ENCODE assay signal across 18 cellular contexts in the genomic region with DNA sequence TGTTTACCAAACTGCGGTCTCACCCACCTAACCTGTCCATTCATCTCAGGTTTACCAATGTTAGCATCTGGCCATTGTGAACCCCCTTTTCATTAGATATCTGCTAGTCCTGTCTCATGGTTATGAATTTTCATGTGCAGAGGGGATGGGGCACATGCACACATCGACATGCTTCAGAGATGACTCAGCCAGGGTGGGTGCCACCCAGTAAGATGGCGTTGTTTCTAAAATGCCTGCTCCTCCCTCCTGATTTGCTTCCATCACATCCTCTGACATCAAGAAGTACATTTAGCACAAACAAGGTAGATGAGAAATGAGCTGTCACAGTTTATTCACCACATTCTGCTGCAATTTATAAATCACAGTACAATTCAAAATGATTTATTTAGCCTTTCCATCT. TPM values are rescaled to one million over a fixed set of nuclear protein-coding genes. Genes with fewer than 3 reads are reported as not detected.
A peak's percentile ranks its signal among the peaks of the same experiment; 100 is the strongest.
DNase-seq lines count a peak whose midpoint lies in the region; ATAC-seq and TF ChIP-seq lines count a peak whose summit lies in the region.
"Had no signal": no experiment of that assay in that cellular context is flagged by ENCODE, and none has a peak within 500 bp of the region (broad histone marks: within the 10 kb centered on the region; RNA-seq: fewer than 3 reads in every experiment).

No MANE protein-coding gene starts in this region.

- H3K9me3 Mint-ChIP-seq in activated CD4-positive, alpha-beta memory T cell treated with anti-CD3 and anti-CD28 coated beads for 36 hours = no peaks in the 10 kb centered on the region
- no peaks in the 10 kb centered on the region for H3K9me3 Mint-ChIP-seq in CD4-positive, alpha-beta memory T cell
- H3K9me3 Mint-ChIP-seq: naive thymus-derived CD8-positive, alpha-beta T cell had no signal

- H3K4me1 ChIP-seq in A673 (ENCODE audit: insufficient read depth, low read length, poor library complexity, severe bottlenecking) = no peaks in the 10 kb centered on the region
- no peaks in the 10 kb centered on the region for H3K4me1 ChIP-seq in fibroblast of lung (ENCODE audit: control insufficient read depth, extremely low read depth, insufficient read depth, low read length)
- no peaks in the 10 kb centered on the region for H3K4me1 ChIP-seq in CD4-positive, alpha-beta memory T cell (ENCODE audit: insufficient read depth, low read length)
- H3K4me1 ChIP-seq: vagina had no signal

- H3K9ac ChIP-seq in fibroblast of lung (ENCODE audit: insufficient read depth, low read length) = no peak overlapping the region

- H3K9me3 ChIP-seq in A673 (ENCODE audit: low read depth, low read length, poor library complexity, severe bottlenecking) = no peaks in the 10 kb centered on the region
- no peaks in the 10 kb centered on the region for H3K9me3 ChIP-seq in fibroblast of lung (ENCODE audit: control insufficient read depth, insufficient read depth, low read depth, low read length)
- H3K9me3 ChIP-seq in CD4-positive, alpha-beta memory T cell (ENCODE audit: control insufficient read depth in 1 of 2, low read length in 2 of 2) = no peaks in the 10 kb centered on the region
- H3K9me3 ChIP-seq: vagina had no signal

- DNase-seq in A673 (ENCODE audit: low spot score) (peak; percentile 35), HCEC 1CT (peak; percentile 19), fibroblast of lung (ENCODE audit: low read depth in 2 of 2) (peak; percentile 22 to 33), C1 segment of cervical spinal cord (lab: John Stamatoyannopoulos, UW) (no peak), SKM-1 treated with dmso at 0.1 percent for 144 hours (lab: John Stamatoyannopoulos, UW; ENCODE audit: unreplicated experiment) (no peak)
- peak; percentile 24 for DNase-seq in activated CD4-positive, alpha-beta memory T cell treated with anti-CD3 and anti-CD28 coated beads for 36 hours
- DNase-seq in CD4-positive, alpha-beta memory T cell = no peak
- DNase-seq: activated effector memory CD4-positive, alpha-beta T cell treated with anti-CD3 and anti-CD28 coated beads, Interleukin-2, amount 50 U/mL, for 16 hours; DMS53; dorsolateral prefrontal cortex; GOT3; left colon; naive thymus-derived CD8-positive, alpha-beta T cell; NCI-H1105; NCI-H2081 treated with DMSO at 0.1 percent for 48 hours; NCI-H524 had no signal

- intact Hi-C loops in A673 (cut with micrococcal nuclease; ENCODE audit: unreplicated experiment) = no loop called here
- intact Hi-C loops in activated CD4-positive, alpha-beta memory T cell treated with anti-CD3 and anti-CD28 coated beads for 36 hours (cut with micrococcal nuclease) = loop anchor here (10.0 kb wide), 1 partner anchor 474 kb away; no protein-coding TSS in a partner anchor
- intact Hi-C loops in CD4-positive, alpha-beta memory T cell (cut with micrococcal nuclease) = loop anchor here (10.0 kb wide), 1 partner anchor 1084 kb away; no protein-coding TSS in a partner anchor

- ATAC-seq in HG03460 (IDR thresholded peaks at IDR 0.05; ENCODE audit: unreplicated experiment) = no peak
- ATAC-seq: left colon; naive thymus-derived CD8-positive, alpha-beta T cell had no signal

- H2AFZ ChIP-seq in fibroblast of lung (ENCODE audit: low read length) = no peak overlapping the region

- H3K27me3 Mint-ChIP-seq in activated CD4-positive, alpha-beta memory T cell treated with anti-CD3 and anti-CD28 coated beads for 36 hours = peaks cover 3% of the 10 kb centered on the region
- H3K27me3 Mint-ChIP-seq in CD4-positive, alpha-beta memory T cell = peaks cover 2 to 4% of the 10 kb centered on the region in 2 donors

- H3K4me3 Mint-ChIP-seq in activated CD4-positive, alpha-beta memory T cell treated with anti-CD3 and anti-CD28 coated beads for 36 hours = no peak overlapping the region
- H3K4me3 Mint-ChIP-seq in CD4-positive, alpha-beta memory T cell = no peak overlapping the region
- H3K4me3 Mint-ChIP-seq: naive thymus-derived CD8-positive, alpha-beta T cell had no signal

- H3K4me3 ChIP-seq in A673 (ENCODE audit: low read depth, low read length, poor library complexity, severe bottlenecking) (no peak overlapping the region), fibroblast of lung (replicated peaks in 1 of 4; ENCODE audit: control extremely low read depth in 1 of 4, insufficient read depth in 1 of 4, low read depth in 3 of 4, low read length in 4 of 4) (no peak overlapping the region)
- no peak overlapping the region for H3K4me3 ChIP-seq in CD4-positive, alpha-beta memory T cell (ENCODE audit: low read length in 2 of 2)
- H3K4me3 ChIP-seq: dorsolateral prefrontal cortex, vagina had no signal

- no peak for TF ChIP-seq CTCF in A673 (conservative IDR thresholded peaks at IDR 0.05; ENCODE audit: low read depth, low read length)
- no peak for TF ChIP-seq CTCF in fibroblast of lung (conservative IDR thresholded peaks at IDR 0.05 in 1 of 2, IDR thresholded peaks at IDR 0.05 in 1 of 2; ENCODE audit: low read depth in 1 of 2, low read length in 2 of 2)

- no peaks in the 10 kb centered on the region for H4K20me1 ChIP-seq in fibroblast of lung (ENCODE audit: control insufficient read depth, extremely low read depth, insufficient read depth, low read length)

- CTCF ChIA-PET in A673 (lab: Charles Lee) = no interaction called here
- CTCF ChIA-PET in activated CD4-positive, alpha-beta memory T cell treated with anti-CD3 and anti-CD28 coated beads for 36 hours (lab: Charles Lee) = interaction anchor here (2.3 kb wide), 1 partner anchor 241 kb away, joined by 11 read pairs; no protein-coding TSS in a partner anchor
- CTCF ChIA-PET in CD4-positive, alpha-beta memory T cell (lab: Charles Lee; ENCODE audit: partially characterized antibody) = interaction anchor here (1.6 to 1.9 kb wide), 2 partner anchors 10 to 327 kb away, joined by 3 to 5 read pairs; no protein-coding TSS in a partner anchor

- H3K4me1 Mint-ChIP-seq in activated CD4-positive, alpha-beta memory T cell treated with anti-CD3 and anti-CD28 coated beads for 36 hours (ENCODE audit: low read depth) = no peaks in the 10 kb centered on the region
- no peaks in the 10 kb centered on the region for H3K4me1 Mint-ChIP-seq in CD4-positive, alpha-beta memory T cell
- H3K4me1 Mint-ChIP-seq: naive thymus-derived CD8-positive, alpha-beta T cell had no signal

- H3K27ac Mint-ChIP-seq in activated CD4-positive, alpha-beta memory T cell treated with anti-CD3 and anti-CD28 coated beads for 36 hours = no peak overlapping the region
- H3K27ac Mint-ChIP-seq in CD4-positive, alpha-beta memory T cell = no peak overlapping the region

- H3K27ac ChIP-seq in A673 (ENCODE audit: low read depth, low read length, poor library complexity, severe bottlenecking) (no peak overlapping the region), fibroblast of lung (ENCODE audit: insufficient read depth, low read length) (no peak overlapping the region)
- no peak overlapping the region for H3K27ac ChIP-seq in CD4-positive, alpha-beta memory T cell (ENCODE audit: low read depth, low read length)
- H3K27ac ChIP-seq: dorsolateral prefrontal cortex, vagina had no signal

- peaks cover 3% of the 10 kb centered on the region for H3K36me3 Mint-ChIP-seq in activated CD4-positive, alpha-beta memory T cell treated with anti-CD3 and anti-CD28 coated beads for 36 hours
- H3K36me3 Mint-ChIP-seq in CD4-positive, alpha-beta memory T cell = peaks cover 4 to 14% of the 10 kb centered on the region in 2 donors

- BruUV-seq in A673 (replicated peaks; lab: Mats Ljungman, UMichigan) = no TSS peak

- H3K79me2 ChIP-seq in fibroblast of lung (ENCODE audit: control insufficient read depth, insufficient read depth, low read length) = no peaks in the 10 kb centered on the region

- H3K27me3 ChIP-seq in A673 (replicated peaks; ENCODE audit: insufficient read depth, low read depth, low read length, poor library complexity) (no peaks in the 10 kb centered on the region), fibroblast of lung (ENCODE audit: control insufficient read depth, insufficient read depth, low read length) (no peaks in the 10 kb centered on the region)
- no peaks in the 10 kb centered on the region for H3K27me3 ChIP-seq in CD4-positive, alpha-beta memory T cell (ENCODE audit: insufficient read depth, low read length)
- H3K27me3 ChIP-seq: dorsolateral prefrontal cortex, vagina had no signal

- H3K36me3 ChIP-seq in A673 (ENCODE audit: insufficient read depth, low read length, poor library complexity, severe bottlenecking) (no peaks in the 10 kb centered on the region), fibroblast of lung (ENCODE audit: control insufficient read depth, insufficient read depth, low read length) (no peaks in the 10 kb centered on the region)
- H3K36me3 ChIP-seq in CD4-positive, alpha-beta memory T cell (ENCODE audit: insufficient read depth, low read length) = no peaks in the 10 kb centered on the region

- POLR2A ChIA-PET in A673 (lab: Charles Lee; ENCODE audit: low non-redundant PET) = no interaction called here
- POLR2A ChIA-PET in activated CD4-positive, alpha-beta memory T cell treated with anti-CD3 and anti-CD28 coated beads for 36 hours (lab: Charles Lee) = no interaction called here
- POLR2A ChIA-PET in CD4-positive, alpha-beta memory T cell (lab: Charles Lee; ENCODE audit: partially characterized antibody) = no interaction called here

- H3K4me2 ChIP-seq in fibroblast of lung (ENCODE audit: extremely low read depth, insufficient read depth, low read length) = no peak overlapping the region

RNA-seq across cellular contexts. Expression of gene GPALPP1, which starts 51.3 kb away (rescaled TPM):
- total RNA-seq in A673 (2021) (29.7 and 33.8 TPM in 2 replicates), fibroblast of lung (22.1 and 37.7 TPM in 2 replicates)
- 10 to 100 TPM; 30.1 to 32.7 TPM for total RNA-seq in activated CD4-positive, alpha-beta memory T cell treated with anti-CD3 and anti-CD28 coated beads for 36 hours
- 21.3 and 21.7 TPM in 2 replicates for polyA plus RNA-seq in fibroblast of lung
- polyA plus RNA-seq in fibroblast of lung (2012) = 17.8 and 18.9 TPM in 2 replicates
- 2.8 and 4.5 TPM in 2 replicates for polyA minus RNA-seq in fibroblast of lung (ENCODE audit: low replicate concordance)
- 10 to 100 TPM; 33.0 to 35.1 TPM for total RNA-seq in CD4-positive, alpha-beta memory T cell
- polyA plus RNA-seq in CD4-positive, alpha-beta memory T cell = 10 to 100 TPM; 11.7 to 22.2 TPM

RNA-seq across cellular contexts. Expression of gene NUFIP1, which starts 51.4 kb away (rescaled TPM):
- total RNA-seq in A673 (2021) = 12.8 and 13.4 TPM in 2 replicates
- 1 to 10 TPM; 9.3 to 9.5 TPM for total RNA-seq in activated CD4-positive, alpha-beta memory T cell treated with anti-CD3 and anti-CD28 coated beads for 36 hours
- 3.3 and 3.5 TPM in 2 replicates for total RNA-seq in fibroblast of lung
- 5.3 and 7.3 TPM in 2 replicates for polyA plus RNA-seq in fibroblast of lung
- 4.8 and 7.1 TPM in 2 replicates for polyA plus RNA-seq in fibroblast of lung (2012)
- 1.4 and 1.5 TPM in 2 replicates for polyA minus RNA-seq in fibroblast of lung (ENCODE audit: low replicate concordance)
- 1 to 10 TPM; 4.4 to 4.8 TPM for total RNA-seq in CD4-positive, alpha-beta memory T cell
- 1 to 10 TPM; 3.8 to 4.3 TPM for polyA plus RNA-seq in CD4-positive, alpha-beta memory T cell

Comparison
In these comparisons a context has a peak if more than half of its experiments do, and no peak if none do; other contexts are left out.
1. DNase-seq: peak in A673 (single experiment), HCEC 1CT (single experiment), activated CD4-positive, alpha-beta memory T cell treated with anti-CD3 and anti-CD28 coated beads for 36 hours (single experiment) and fibroblast of lung (2 of 2); none in C1 segment of cervical spinal cord (0 of 14), CD4-positive, alpha-beta memory T cell (0 of 5) and SKM-1 treated with dmso at 0.1 percent for 144 hours (single experiment).